Comparison of ENCODE assay signal across 1 cellular context in genomic region chr5:83472213-83472507, GRCh38.
TF ChIP-seq lines count a peak whose summit lies in the region.

No MANE protein-coding gene starts in this region.

TF ChIP-seq in HepG2, 621 proteins besides CTCF, POLR2A, EP300 and RAD21 (continued from another document):
- TF ChIP-seq, protein P1, sequence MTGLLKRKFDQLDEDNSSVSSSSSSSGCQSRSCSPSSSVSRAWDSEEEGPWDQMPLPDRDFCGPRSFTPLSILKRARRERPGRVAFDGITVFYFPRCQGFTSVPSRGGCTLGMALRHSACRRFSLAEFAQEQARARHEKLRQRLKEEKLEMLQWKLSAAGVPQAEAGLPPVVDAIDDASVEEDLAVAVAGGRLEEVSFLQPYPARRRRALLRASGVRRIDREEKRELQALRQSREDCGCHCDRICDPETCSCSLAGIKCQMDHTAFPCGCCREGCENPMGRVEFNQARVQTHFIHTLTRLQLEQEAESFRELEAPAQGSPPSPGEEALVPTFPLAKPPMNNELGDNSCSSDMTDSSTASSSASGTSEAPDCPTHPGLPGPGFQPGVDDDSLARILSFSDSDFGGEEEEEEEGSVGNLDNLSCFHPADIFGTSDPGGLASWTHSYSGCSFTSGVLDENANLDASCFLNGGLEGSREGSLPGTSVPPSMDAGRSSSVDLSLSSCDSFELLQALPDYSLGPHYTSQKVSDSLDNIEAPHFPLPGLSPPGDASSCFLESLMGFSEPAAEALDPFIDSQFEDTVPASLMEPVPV (CRISPR knock-in tag; IDR thresholded peaks at IDR 0.05), result no peak
- TF ChIP-seq RFXANK (CRISPR knock-in tag; IDR thresholded peaks at IDR 0.05) (no peak), PRMT3 (CRISPR knock-in tag; IDR thresholded peaks at IDR 0.05; ENCODE audit: borderline replicate concordance, low read depth) (no peak), ZBTB49 (CRISPR knock-in tag; IDR thresholded peaks at IDR 0.05; ENCODE audit: borderline replicate concordance) (no peak), CEBPG (CRISPR knock-in tag; IDR thresholded peaks at IDR 0.05) (no peak), ZFP91 (CRISPR knock-in tag; IDR thresholded peaks at IDR 0.05; ENCODE audit: borderline replicate concordance) (no peak), ZNF652 (CRISPR knock-in tag; IDR thresholded peaks at IDR 0.05; ENCODE audit: borderline replicate concordance, low read depth) (no peak), ATF4 (CRISPR knock-in tag; IDR thresholded peaks at IDR 0.05) (no peak)
- TF ChIP-seq, protein P2, sequence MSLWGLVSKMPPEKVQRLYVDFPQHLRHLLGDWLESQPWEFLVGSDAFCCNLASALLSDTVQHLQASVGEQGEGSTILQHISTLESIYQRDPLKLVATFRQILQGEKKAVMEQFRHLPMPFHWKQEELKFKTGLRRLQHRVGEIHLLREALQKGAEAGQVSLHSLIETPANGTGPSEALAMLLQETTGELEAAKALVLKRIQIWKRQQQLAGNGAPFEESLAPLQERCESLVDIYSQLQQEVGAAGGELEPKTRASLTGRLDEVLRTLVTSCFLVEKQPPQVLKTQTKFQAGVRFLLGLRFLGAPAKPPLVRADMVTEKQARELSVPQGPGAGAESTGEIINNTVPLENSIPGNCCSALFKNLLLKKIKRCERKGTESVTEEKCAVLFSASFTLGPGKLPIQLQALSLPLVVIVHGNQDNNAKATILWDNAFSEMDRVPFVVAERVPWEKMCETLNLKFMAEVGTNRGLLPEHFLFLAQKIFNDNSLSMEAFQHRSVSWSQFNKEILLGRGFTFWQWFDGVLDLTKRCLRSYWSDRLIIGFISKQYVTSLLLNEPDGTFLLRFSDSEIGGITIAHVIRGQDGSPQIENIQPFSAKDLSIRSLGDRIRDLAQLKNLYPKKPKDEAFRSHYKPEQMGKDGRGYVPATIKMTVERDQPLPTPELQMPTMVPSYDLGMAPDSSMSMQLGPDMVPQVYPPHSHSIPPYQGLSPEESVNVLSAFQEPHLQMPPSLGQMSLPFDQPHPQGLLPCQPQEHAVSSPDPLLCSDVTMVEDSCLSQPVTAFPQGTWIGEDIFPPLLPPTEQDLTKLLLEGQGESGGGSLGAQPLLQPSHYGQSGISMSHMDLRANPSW (CRISPR knock-in tag; IDR thresholded peaks at IDR 0.05; ENCODE audit: borderline replicate concordance), result no peak
